ENCODE assay signal across 9 cellular contexts in the genomic region with DNA sequence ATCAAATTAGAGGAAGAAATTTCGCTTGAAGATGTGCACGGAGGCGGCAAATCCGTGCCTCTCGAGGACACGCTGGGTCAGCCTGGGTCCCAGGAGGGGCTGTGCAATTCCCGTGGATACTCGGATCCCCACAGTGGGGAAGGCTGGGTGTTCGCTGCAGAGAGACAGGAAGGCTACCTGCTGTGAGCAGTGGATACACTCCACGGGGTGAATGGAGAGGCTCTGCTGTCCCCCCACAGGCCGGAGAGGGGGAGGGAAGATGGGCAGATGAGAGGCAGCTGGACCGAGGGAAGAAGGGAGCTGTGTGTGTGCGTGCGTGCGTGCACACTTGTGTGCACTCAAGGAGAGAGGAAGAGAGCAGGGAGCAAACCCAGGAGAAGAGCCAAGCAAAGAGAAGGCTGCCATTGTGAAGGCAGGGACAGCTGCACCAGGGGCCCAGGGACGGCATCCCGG. TPM values are rescaled to one million over a fixed set of nuclear protein-coding genes. Genes with fewer than 3 reads are reported as not detected.
A peak's percentile ranks its signal among the peaks of the same experiment; 100 is the strongest.
DNase-seq lines count a peak whose midpoint lies in the region; ATAC-seq and TF ChIP-seq lines count a peak whose summit lies in the region.
"Had no signal": no experiment of that assay in that cellular context is flagged by ENCODE, and none has a peak within 500 bp of the region (broad histone marks: within the 10 kb centered on the region; RNA-seq: fewer than 3 reads in every experiment).

No MANE protein-coding gene starts in this region.

- no peak for DNase-seq in activated naive CD4-positive, alpha-beta T cell treated with anti-CD3 and anti-CD28 coated beads for 36 hours
- DNase-seq in activated naive CD4-positive, alpha-beta T cell treated with anti-CD3 and anti-CD28 coated beads, Interleukin-2, amount 50 U/mL, for 16 hours: no peak
- peak; percentile 34 for DNase-seq in inferior parietal cortex (ENCODE audit: extremely low spot score)
- DNase-seq in substantia nigra (lab: John Stamatoyannopoulos, UW): peak in 43 of 49 donors; percentile 6 to 80 (median 49)
- no peak for DNase-seq in NCI-H1105 (lab: John Stamatoyannopoulos, UW)
- no peak for DNase-seq in omental fat pad (ENCODE audit: low spot score)
- no peak for DNase-seq in stimulated activated CD4-positive, alpha-beta T cell treated with anti-CD3 and anti-CD28 coated beads, Interleukin-4, amount 100 ng/mL, for 1 hour
- DNase-seq: NCI-H2081 had no signal

- H3F3A ChIP-seq in SU-DHL-6 (ENCODE audit: insufficient read depth): no peaks in the 10 kb centered on the region

- H3K4me3 Mint-ChIP-seq in activated naive CD4-positive, alpha-beta T cell treated with anti-CD3 and anti-CD28 coated beads for 36 hours: peak overlapping the region; percentile 66

- H3K36me3 Mint-ChIP-seq in activated naive CD4-positive, alpha-beta T cell treated with anti-CD3 and anti-CD28 coated beads for 36 hours (ENCODE audit: low read depth): no peaks in the 10 kb centered on the region

- no peak for ATAC-seq in omental fat pad (ENCODE audit: low FRiP score)

- peak overlapping the region; percentile 47 for H3K4me2 ChIP-seq in SU-DHL-6 (ENCODE audit: low read depth, low read length, poor library complexity, severe bottlenecking)

- no peaks in the 10 kb centered on the region for H3K9me3 Mint-ChIP-seq in activated naive CD4-positive, alpha-beta T cell treated with anti-CD3 and anti-CD28 coated beads for 36 hours

- peak overlapping the region; percentile 29; the same call in 1 of the 2 replicates for H3K9ac ChIP-seq in SU-DHL-6 (ENCODE audit: low read length)

- H3K4me1 Mint-ChIP-seq in activated naive CD4-positive, alpha-beta T cell treated with anti-CD3 and anti-CD28 coated beads for 36 hours (ENCODE audit: low read depth): peaks cover 22% of the 10 kb centered on the region

- CTCF ChIA-PET in activated naive CD4-positive, alpha-beta T cell treated with anti-CD3 and anti-CD28 coated beads for 36 hours (lab: Charles Lee): interaction anchor here (0.6 to 2.1 kb wide), 5 partner anchors 50 to 893 kb away, joined by 3 to 15 read pairs (median 4); no protein-coding TSS in a partner anchor

- peak overlapping the region; percentile 86 for H3K27ac Mint-ChIP-seq in activated naive CD4-positive, alpha-beta T cell treated with anti-CD3 and anti-CD28 coated beads for 36 hours

- H3K9me2 ChIP-seq in SU-DHL-6 (replicated peaks; ENCODE audit: insufficient read depth, low read length): no peaks in the 10 kb centered on the region

- H3K36me3 ChIP-seq in SU-DHL-6 (ENCODE audit: low read length): no peaks in the 10 kb centered on the region

- no peak overlapping the region for H3K4me3 ChIP-seq in SU-DHL-6 (ENCODE audit: insufficient read depth, low read length, poor library complexity, severe bottlenecking)

- TF ChIP-seq CTCF in SU-DHL-6 (IDR thresholded peaks at IDR 0.05; ENCODE audit: insufficient read depth, low read length, poor library complexity, severe bottlenecking) (no peak), omental fat pad (IDR thresholded peaks at IDR 0.05) (no peak)

- intact Hi-C loops in activated naive CD4-positive, alpha-beta T cell treated with anti-CD3 and anti-CD28 coated beads for 36 hours (cut with micrococcal nuclease): loop anchor here (2.0 to 5.0 kb wide), 3 partner anchors 51 to 461 kb away; no protein-coding TSS in a partner anchor

- no peaks in the 10 kb centered on the region for H4K20me1 ChIP-seq in SU-DHL-6 (ENCODE audit: low read depth, low read length)

- H3K27me3 Mint-ChIP-seq in activated naive CD4-positive, alpha-beta T cell treated with anti-CD3 and anti-CD28 coated beads for 36 hours (ENCODE audit: low read depth): no peaks in the 10 kb centered on the region

- H2AFZ ChIP-seq in SU-DHL-6 (ENCODE audit: low read depth, low read length, severe bottlenecking): peak overlapping the region; percentile 59

- H3K79me2 ChIP-seq in SU-DHL-6 (ENCODE audit: insufficient read depth, low read length): no peaks in the 10 kb centered on the region

- H3K9me3 ChIP-seq in SU-DHL-6 (ENCODE audit: insufficient read depth, low read length): no peaks in the 10 kb centered on the region

- H3K27me3 ChIP-seq in SU-DHL-6 (ENCODE audit: low read length): no peaks in the 10 kb centered on the region

- H3K27ac ChIP-seq in SU-DHL-6 (ENCODE audit: low read depth, low read length) (peak overlapping the region; percentile 64), substantia nigra (ENCODE audit: low read depth, low read length, poor library complexity, severe bottlenecking) (peak overlapping the region; percentile 73)

RNA-seq across cellular contexts. Expression of a gene that starts 57.3 kb away (rescaled TPM):
- 1 to 10 TPM in 1 of 2 experiments, under 1 TPM in 1; 0.96 to 1.3 TPM for total RNA-seq in activated naive CD4-positive, alpha-beta T cell treated with anti-CD3 and anti-CD28 coated beads for 36 hours
- total RNA-seq in omental fat pad: 100 to 1,000 TPM in 1 of 4 donors, 10 to 100 TPM in 3; 51.8 to 100 (median 68.1) TPM

Comparison
In these comparisons a context has a peak if more than half of its experiments do, and no peak if none do; other contexts are left out.
1. DNase-seq: peak in inferior parietal cortex (single experiment) and substantia nigra (43 of 49); none in activated naive CD4-positive, alpha-beta T cell treated with anti-CD3 and anti-CD28 coated beads for 36 hours (single experiment), activated naive CD4-positive, alpha-beta T cell treated with anti-CD3 and anti-CD28 coated beads, Interleukin-2, amount 50 U/mL, for 16 hours (single experiment), NCI-H1105 (single experiment), omental fat pad (single experiment) and stimulated activated CD4-positive, alpha-beta T cell treated with anti-CD3 and anti-CD28 coated beads, Interleukin-4, amount 100 ng/mL, for 1 hour (single experiment).
2. RNA of a gene that starts 57.3 kb away (total RNA-seq): 51.8 to 100 TPM in omental fat pad; 0.96 to 1.3 TPM in activated naive CD4-positive, alpha-beta T cell treated with anti-CD3 and anti-CD28 coated beads for 36 hours; every median in the first group is over 10 times any median in the second.